ENCODE assay signal across 1 cellular context in the genomic region with DNA sequence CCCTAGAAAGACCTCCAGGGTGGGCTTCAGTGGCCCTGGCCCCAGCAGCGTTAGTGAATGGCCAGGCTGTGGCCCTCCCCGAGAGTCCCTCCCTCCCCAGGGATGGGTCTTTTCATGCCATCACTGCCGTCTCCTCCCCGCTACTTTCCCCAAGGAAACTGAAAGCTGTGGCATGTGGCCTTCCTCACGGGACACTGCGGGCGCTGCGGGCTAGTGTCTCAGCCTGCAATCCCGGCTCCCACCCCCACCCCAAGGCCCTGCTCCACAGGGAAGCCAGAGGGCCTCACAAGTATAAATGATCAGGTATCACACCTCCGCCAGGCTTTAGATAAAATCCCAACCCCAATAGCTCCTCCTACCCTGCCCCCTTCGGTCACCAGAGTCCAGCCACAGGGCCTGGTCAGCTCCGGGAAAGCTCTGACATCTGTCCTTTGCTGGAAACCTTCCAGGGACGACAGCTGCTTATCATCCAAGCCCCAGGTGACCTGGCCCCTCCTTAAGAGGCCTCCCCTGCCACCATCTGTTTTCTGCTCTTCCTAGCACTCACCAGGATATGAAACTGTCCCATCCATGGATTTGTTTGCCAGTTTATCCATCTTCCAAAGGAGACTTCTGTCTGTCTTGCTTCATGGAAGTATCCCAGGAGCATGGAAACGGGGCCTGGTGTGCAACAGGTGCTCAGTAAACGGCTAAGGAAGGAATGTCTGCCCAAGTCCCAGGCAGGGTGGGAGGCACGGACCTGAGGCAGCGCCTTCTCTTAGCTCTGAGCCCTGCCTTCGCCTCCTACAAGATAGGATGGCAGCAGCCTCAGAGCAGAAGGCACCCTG.
TF ChIP-seq lines count a peak whose summit lies in the region.

No MANE protein-coding gene starts in this region.

TF ChIP-seq in K562, 482 proteins besides CTCF, POLR2A, EP300 and RAD21 (continued from another document and continues in another):
- TF ChIP-seq RREB1 (CRISPR knock-in tag; IDR thresholded peaks at IDR 0.05) = no peak
- no peak for TF ChIP-seq CHD2 (IDR thresholded peaks at IDR 0.05; ENCODE audit: low read depth, low read length)
- no peak for TF ChIP-seq RNF2 (IDR thresholded peaks at IDR 0.05)
- TF ChIP-seq, protein P1, sequence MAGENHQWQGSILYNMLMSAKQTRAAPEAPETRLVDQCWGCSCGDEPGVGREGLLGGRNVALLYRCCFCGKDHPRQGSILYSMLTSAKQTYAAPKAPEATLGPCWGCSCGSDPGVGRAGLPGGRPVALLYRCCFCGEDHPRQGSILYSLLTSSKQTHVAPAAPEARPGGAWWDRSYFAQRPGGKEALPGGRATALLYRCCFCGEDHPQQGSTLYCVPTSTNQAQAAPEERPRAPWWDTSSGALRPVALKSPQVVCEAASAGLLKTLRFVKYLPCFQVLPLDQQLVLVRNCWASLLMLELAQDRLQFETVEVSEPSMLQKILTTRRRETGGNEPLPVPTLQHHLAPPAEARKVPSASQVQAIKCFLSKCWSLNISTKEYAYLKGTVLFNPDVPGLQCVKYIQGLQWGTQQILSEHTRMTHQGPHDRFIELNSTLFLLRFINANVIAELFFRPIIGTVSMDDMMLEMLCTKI (IDR thresholded peaks at IDR 0.05; ENCODE audit: partially characterized antibody) = no peak
- no peak for TF ChIP-seq PHB (CRISPR knock-in tag; IDR thresholded peaks at IDR 0.05)
- TF ChIP-seq, protein P2, sequence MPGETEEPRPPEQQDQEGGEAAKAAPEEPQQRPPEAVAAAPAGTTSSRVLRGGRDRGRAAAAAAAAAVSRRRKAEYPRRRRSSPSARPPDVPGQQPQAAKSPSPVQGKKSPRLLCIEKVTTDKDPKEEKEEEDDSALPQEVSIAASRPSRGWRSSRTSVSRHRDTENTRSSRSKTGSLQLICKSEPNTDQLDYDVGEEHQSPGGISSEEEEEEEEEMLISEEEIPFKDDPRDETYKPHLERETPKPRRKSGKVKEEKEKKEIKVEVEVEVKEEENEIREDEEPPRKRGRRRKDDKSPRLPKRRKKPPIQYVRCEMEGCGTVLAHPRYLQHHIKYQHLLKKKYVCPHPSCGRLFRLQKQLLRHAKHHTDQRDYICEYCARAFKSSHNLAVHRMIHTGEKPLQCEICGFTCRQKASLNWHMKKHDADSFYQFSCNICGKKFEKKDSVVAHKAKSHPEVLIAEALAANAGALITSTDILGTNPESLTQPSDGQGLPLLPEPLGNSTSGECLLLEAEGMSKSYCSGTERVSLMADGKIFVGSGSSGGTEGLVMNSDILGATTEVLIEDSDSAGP (CRISPR knock-in tag; IDR thresholded peaks at IDR 0.05) = no peak
- no peak for TF ChIP-seq CHD7 (IDR thresholded peaks at IDR 0.05; ENCODE audit: low read depth, low read length)
- TF ChIP-seq MEF2A (IDR thresholded peaks at IDR 0.05; ENCODE audit: control insufficient read depth, low read depth, low read length) = no peak
- TF ChIP-seq, protein P3, sequence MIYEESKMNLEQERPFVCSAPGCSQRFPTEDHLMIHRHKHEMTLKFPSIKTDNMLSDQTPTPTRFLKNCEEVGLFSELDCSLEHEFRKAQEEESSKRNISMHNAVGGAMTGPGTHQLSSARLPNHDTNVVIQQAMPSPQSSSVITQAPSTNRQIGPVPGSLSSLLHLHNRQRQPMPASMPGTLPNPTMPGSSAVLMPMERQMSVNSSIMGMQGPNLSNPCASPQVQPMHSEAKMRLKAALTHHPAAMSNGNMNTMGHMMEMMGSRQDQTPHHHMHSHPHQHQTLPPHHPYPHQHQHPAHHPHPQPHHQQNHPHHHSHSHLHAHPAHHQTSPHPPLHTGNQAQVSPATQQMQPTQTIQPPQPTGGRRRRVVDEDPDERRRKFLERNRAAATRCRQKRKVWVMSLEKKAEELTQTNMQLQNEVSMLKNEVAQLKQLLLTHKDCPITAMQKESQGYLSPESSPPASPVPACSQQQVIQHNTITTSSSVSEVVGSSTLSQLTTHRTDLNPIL (CRISPR knock-in tag; IDR thresholded peaks at IDR 0.05) = no peak
- no peak for TF ChIP-seq RBM22 (IDR thresholded peaks at IDR 0.05; ENCODE audit: low read depth, low read length, poor library complexity, severe bottlenecking)
- TF ChIP-seq SRSF3 (IDR thresholded peaks at IDR 0.05; ENCODE audit: insufficient read depth, low read length) = no peak
- no peak for TF ChIP-seq TCF7L2 (IDR thresholded peaks at IDR 0.05; ENCODE audit: low read depth, low read length)
- TF ChIP-seq, protein P4, sequence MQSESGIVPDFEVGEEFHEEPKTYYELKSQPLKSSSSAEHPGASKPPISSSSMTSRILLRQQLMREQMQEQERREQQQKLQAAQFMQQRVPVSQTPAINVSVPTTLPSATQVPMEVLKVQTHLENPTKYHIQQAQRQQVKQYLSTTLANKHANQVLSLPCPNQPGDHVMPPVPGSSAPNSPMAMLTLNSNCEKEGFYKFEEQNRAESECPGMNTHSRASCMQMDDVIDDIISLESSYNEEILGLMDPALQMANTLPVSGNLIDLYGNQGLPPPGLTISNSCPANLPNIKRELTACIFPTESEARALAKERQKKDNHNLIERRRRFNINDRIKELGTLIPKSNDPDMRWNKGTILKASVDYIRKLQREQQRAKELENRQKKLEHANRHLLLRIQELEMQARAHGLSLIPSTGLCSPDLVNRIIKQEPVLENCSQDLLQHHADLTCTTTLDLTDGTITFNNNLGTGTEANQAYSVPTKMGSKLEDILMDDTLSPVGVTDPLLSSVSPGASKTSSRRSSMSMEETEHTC (IDR thresholded peaks at IDR 0.05) = no peak
- TF ChIP-seq L3MBTL2 (IDR thresholded peaks at IDR 0.05) = peak; percentile 52
- 0 out of 4 replicates have a peak, but pooled peaks of 1 of the 2 experiments have one; percentile 51 for TF ChIP-seq HDAC1 (IDR thresholded peaks at IDR 0.05)
- no peak for TF ChIP-seq TOE1 (IDR thresholded peaks at IDR 0.05; ENCODE audit: borderline replicate concordance)
- no peak for TF ChIP-seq TOE1 (CRISPR knock-in tag; IDR thresholded peaks at IDR 0.05; ENCODE audit: borderline replicate concordance, low read depth)
- no peak for TF ChIP-seq THRAP3 (IDR thresholded peaks at IDR 0.05; ENCODE audit: borderline replicate concordance)
- TF ChIP-seq ZNF551 (CRISPR knock-in tag; IDR thresholded peaks at IDR 0.05) = no peak
- TF ChIP-seq RBM39 (optimal IDR thresholded peaks at IDR 0.05; ENCODE audit: low read depth, low read length) = no peak
- TF ChIP-seq MEIS2 (IDR thresholded peaks at IDR 0.05; ENCODE audit: partially characterized antibody) = peak; percentile 57
- TF ChIP-seq CBFA2T2 (conservative IDR thresholded peaks at IDR 0.05) = peak; percentile 98
- no peak for TF ChIP-seq ZNF76 (CRISPR knock-in tag; IDR thresholded peaks at IDR 0.05; ENCODE audit: borderline replicate concordance)
